Comparison of ENCODE assay signal across 14 cellular contexts in genomic region chr12:124633269-124633953, GRCh38.
A peak's percentile ranks its signal among the peaks of the same experiment; 100 is the strongest.
DNase-seq lines count a peak whose midpoint lies in the region; ATAC-seq and TF ChIP-seq lines count a peak whose summit lies in the region.
"Had no signal": no experiment of that assay in that cellular context is flagged by ENCODE, and none has a peak within 500 bp of the region (broad histone marks: within the 10 kb centered on the region; RNA-seq: fewer than 3 reads in every experiment).

No MANE protein-coding gene starts in this region.

- no peak for ATAC-seq in T-helper 17 cell

- H3K27ac ChIP-seq in SJSA1 (peak overlapping the region; percentile 22), smooth muscle cell (ENCODE audit: low read depth) (peak overlapping the region; percentile 31), caudate nucleus (ENCODE audit: low read depth, low read length) (no peak overlapping the region)

- no peak overlapping the region for H3K27ac Mint-ChIP-seq in T-helper 17 cell

- peaks cover 6% of the 10 kb centered on the region for H3K36me3 Mint-ChIP-seq in T-helper 17 cell (ENCODE audit: low read depth)

- H3K4me3 Mint-ChIP-seq in T-helper 17 cell, result no peak overlapping the region
- H3K4me3 Mint-ChIP-seq: nephron progenitor cell had no signal

- TF ChIP-seq CTCF in fibroblast of pulmonary artery (IDR thresholded peaks at IDR 0.05; ENCODE audit: low read length, missing control alignments) (no peak), smooth muscle cell (IDR thresholded peaks at IDR 0.05; ENCODE audit: borderline replicate concordance, insufficient read depth, poor library complexity, severe bottlenecking) (no peak)

- H3K4me1 Mint-ChIP-seq in T-helper 17 cell, result peaks cover 4% of the 10 kb centered on the region

- peaks cover 12% of the 10 kb centered on the region for H3K27me3 Mint-ChIP-seq in T-helper 17 cell

- no peak overlapping the region for H3K4me2 ChIP-seq in smooth muscle cell

- H3K4me3 ChIP-seq in SJSA1 (no peak overlapping the region), fibroblast of pulmonary artery (replicated peaks; ENCODE audit: low read depth, low read length) (no peak overlapping the region), smooth muscle cell (no peak overlapping the region)

- H2AFZ ChIP-seq in smooth muscle cell (ENCODE audit: low read depth), result no peak overlapping the region

- H4K20me1 ChIP-seq in smooth muscle cell (ENCODE audit: low read depth), result no peaks in the 10 kb centered on the region

- H3K4me1 ChIP-seq in SJSA1 (replicated peaks), result peaks cover 32% of the 10 kb centered on the region
- H3K4me1 ChIP-seq in smooth muscle cell (ENCODE audit: low read depth), result peaks cover 3% of the 10 kb centered on the region

- H3K9ac ChIP-seq in smooth muscle cell (ENCODE audit: low read depth), result no peak overlapping the region

- H3F3A ChIP-seq in smooth muscle cell (ENCODE audit: low read depth), result no peaks in the 10 kb centered on the region

- H3K27me3 ChIP-seq in SJSA1 (replicated peaks) (no peaks in the 10 kb centered on the region), smooth muscle cell (ENCODE audit: low read depth) (no peaks in the 10 kb centered on the region)

- H3K36me3 ChIP-seq in SJSA1, result no peaks in the 10 kb centered on the region
- no peaks in the 10 kb centered on the region for H3K36me3 ChIP-seq in smooth muscle cell (ENCODE audit: low read depth)

- 69% methylated on average over 9 of the region's 9 CpGs for WGBS in smooth muscle cell (ENCODE audit: low lambda C conversion rate)

- H3K9me3 ChIP-seq in SJSA1 (replicated peaks) (0 out of 2 replicates have a peak, but pooled peaks cover 3% of the 10 kb centered on the region), smooth muscle cell (replicated peaks; ENCODE audit: low read depth) (no peaks in the 10 kb centered on the region), T-helper 17 cell (ENCODE audit: control insufficient read depth, low read length, poor library complexity, severe bottlenecking) (no peaks in the 10 kb centered on the region)

- DNase-seq in HT-29 (ENCODE audit: low spot score) (peak; percentile 64), SJSA1 (ENCODE audit: low read depth in 1 of 2, low spot score in 2 of 2) (no peak), fibroblast of pulmonary artery (ENCODE audit: low read depth) (peak; percentile 80), smooth muscle cell (lab: John Stamatoyannopoulos, UW; ENCODE audit: unreplicated experiment) (no peak), T-helper 17 cell (no peak), NCI-H345 treated with DMSO at 0.1 percent for 48 hours (lab: John Stamatoyannopoulos, UW; ENCODE audit: unreplicated experiment) (no peak), caudate nucleus (lab: John Stamatoyannopoulos, UW) (no peak)
- DNase-seq in activated CD4-positive, alpha-beta T cell treated with anti-CD3 and anti-CD28 coated beads, Interleukin-2, amount 50 U/mL, for 4 hours, result no peak
- DNase-seq: activated CD8-positive, alpha-beta memory T cell treated with anti-CD3 and anti-CD28 coated beads, Interleukin-2, amount 50 U/mL, for 48 hours; amygdala; DMS79 treated with DMSO at 0.1 percent for 48 hours; NCI-H187; nephron progenitor cell; stimulated activated CD4-positive, alpha-beta T cell treated with anti-CD3 and anti-CD28 coated beads, Interleukin-15, amount 100 ng/mL, for 24 hours had no signal

- H3K79me2 ChIP-seq in smooth muscle cell (ENCODE audit: low read depth), result no peaks in the 10 kb centered on the region

Comparison
In these comparisons a context has a peak if more than half of its experiments do, and no peak if none do; other contexts are left out.
1. DNase-seq: peak in HT-29 (single experiment) and fibroblast of pulmonary artery (single experiment); none in SJSA1 (0 of 2), smooth muscle cell (single experiment), T-helper 17 cell (0 of 3), NCI-H345 treated with DMSO at 0.1 percent for 48 hours (single experiment), caudate nucleus (0 of 61) and activated CD4-positive, alpha-beta T cell treated with anti-CD3 and anti-CD28 coated beads, Interleukin-2, amount 50 U/mL, for 4 hours (0 of 2).